Comparison of ENCODE assay signal across 28 cellular contexts in genomic region chr2:205807758-205808157, GRCh38.
"Had no signal": no experiment of that assay in that cellular context is flagged by ENCODE, and none has a peak within 500 bp of the region (broad histone marks: within the 10 kb centered on the region; RNA-seq: fewer than 3 reads in every experiment).

No MANE protein-coding gene starts in this region.

- H3K4me1 ChIP-seq: adrenal gland had no signal

- ATAC-seq: activated CD8-positive, alpha-beta T cell treated with anti-CD3 and anti-CD28 coated beads for 36 hours; activated naive CD4-positive, alpha-beta T cell treated with anti-CD3 and anti-CD28 coated beads, Interleukin-2, amount 50 U/mL, for 72 hours; activated T-cell treated with anti-CD3 and anti-CD28 coated beads, Interleukin-2, amount 50 U/mL, for 4 hours; activated T-cell treated with anti-CD3 and anti-CD28 coated beads, Interleukin-2, amount 50 U/mL, for 72 hours; activated T-helper 17 cell treated with anti-CD3 and anti-CD28 coated beads, Interleukin-2, amount 50 U/mL, for 72 hours had no signal

- H3K27me3 ChIP-seq: adrenal gland, cardiac muscle cell had no signal

- H3K27ac ChIP-seq: adrenal gland, cardiac muscle cell had no signal

- H3K36me3 ChIP-seq: adrenal gland, cardiac muscle cell had no signal

- DNase-seq: activated B cell treated with CpG ODN at 0.5 μM for 24 hours; activated CD4-positive, alpha-beta memory T cell treated with anti-CD3 and anti-CD28 coated beads for 36 hours; activated CD4-positive, alpha-beta T cell treated with anti-CD3 and anti-CD28 coated beads for 4 hours; activated CD4-positive, alpha-beta T cell treated with anti-CD3 and anti-CD28 coated beads, Interleukin-2, amount 10 ng/mL, durations not matched to agents 24 days and 14 days; activated CD4-positive, alpha-beta T cell treated with anti-CD3 and anti-CD28 coated beads, Interleukin-2, amount 50 U/mL, for 1 hour; activated CD4-positive, alpha-beta T cell treated with anti-CD3 and anti-CD28 coated beads, Interleukin-2, amount 50 U/mL, for 4 hours; activated CD4-positive, CD25-positive, alpha-beta regulatory T cell treated with anti-CD3 and anti-CD28 coated beads, Interleukin-2, amount 50 U/mL, for 72 hours; activated CD8-positive, alpha-beta memory T cell treated with anti-CD3 and anti-CD28 coated beads, Interleukin-2, amount 50 U/mL, for 4 hours; activated CD8-positive, alpha-beta T cell treated with anti-CD3 and anti-CD28 coated beads for 36 hours; activated effector memory CD4-positive, alpha-beta T cell treated with anti-CD3 and anti-CD28 coated beads, Interleukin-2, amount 50 U/mL, for 16 hours; activated gamma-delta T cell treated with Interleukin-2 at 50 U/mL for 16 hours; activated naive CD4-positive, alpha-beta T cell; activated naive CD4-positive, alpha-beta T cell treated with anti-CD3 and anti-CD28 coated beads for 36 hours; activated naive CD4-positive, alpha-beta T cell treated with anti-CD3 and anti-CD28 coated beads, Interleukin-2, amount 50 U/mL, for 16 hours; activated naive CD8-positive, alpha-beta T cell treated with anti-CD3 and anti-CD28 coated beads for 36 hours; activated T-cell treated with anti-CD3 and anti-CD28 coated beads for 4 hours; activated T-cell treated with anti-CD3 and anti-CD28 coated beads, Interleukin-2, amount 50 U/mL, for 1 hour; activated T-cell treated with anti-CD3 and anti-CD28 coated beads, Interleukin-2, amount 50 U/mL, for 4 hours; activated T-cell treated with anti-CD3 and anti-CD28 coated beads, Interleukin-2, amount 50 U/mL, for 72 hours; adrenal gland; amniotic stem cell; aorta; T-helper 1 cell; T-helper 2 cell; T-helper 9 cell had no signal

- H3K9me3 ChIP-seq: adrenal gland had no signal

- H3K4me3 ChIP-seq: adrenal gland, cardiac muscle cell had no signal
